ENCODE assay signal across 11 cellular contexts in the genomic region with DNA sequence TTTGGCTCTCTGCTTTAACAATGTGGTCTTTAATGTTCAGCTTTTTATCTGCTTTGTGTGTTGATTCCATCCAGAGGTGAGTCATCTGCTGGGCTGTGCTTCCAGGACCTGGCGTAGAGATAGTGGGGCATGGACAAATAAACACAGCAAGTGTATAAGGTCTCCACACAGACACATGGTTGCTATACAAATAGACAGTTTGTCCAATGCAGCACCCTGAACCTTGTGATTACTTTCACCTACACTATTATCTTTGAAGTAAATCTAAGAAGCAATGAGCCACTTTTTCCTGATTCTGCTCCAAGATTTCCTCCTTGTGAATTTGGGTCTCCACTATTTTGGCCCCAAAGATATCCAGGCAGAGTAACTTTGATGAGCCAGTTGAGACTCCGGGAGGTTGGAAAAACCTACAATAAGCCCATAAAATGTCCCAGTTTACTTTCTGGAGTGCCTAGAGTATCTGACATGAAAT. TPM values are rescaled to one million over a fixed set of nuclear protein-coding genes. Genes with fewer than 3 reads are reported as not detected.
A peak's percentile ranks its signal among the peaks of the same experiment; 100 is the strongest.
DNase-seq lines count a peak whose midpoint lies in the region; ATAC-seq and TF ChIP-seq lines count a peak whose summit lies in the region.
"Had no signal": no experiment of that assay in that cellular context is flagged by ENCODE, and none has a peak within 500 bp of the region (broad histone marks: within the 10 kb centered on the region; RNA-seq: fewer than 3 reads in every experiment).

No MANE protein-coding gene starts in this region.

- H3K36me3 ChIP-seq in mucosa of descending colon (ENCODE audit: low read depth), result no peaks in the 10 kb centered on the region

- POLR2A ChIA-PET in activated CD4-positive, alpha-beta T cell treated with anti-CD3 and anti-CD28 coated beads, Interleukin-2, amount 10 ng/mL, durations not matched to agents 7 days and 5 days (lab: Charles Lee), result no interaction called here

- no peak overlapping the region for H3K27ac Mint-ChIP-seq in activated CD4-positive, alpha-beta T cell treated with anti-CD3 and anti-CD28 coated beads, Interleukin-2, amount 10 ng/mL, durations not matched to agents 7 days and 5 days
- no peak overlapping the region for H3K27ac Mint-ChIP-seq in activated T-helper 2 cell treated with anti-CD3 and anti-CD28 coated beads, Interferon-gamma antibody, Interleukin-2, Interleukin-4, amounts not matched to agents 10 μg/mL and 5 μg/mL and 100 μg/mL, durations not matched to agents 14 hours and 24 hours and 36 hours

- no peaks in the 10 kb centered on the region for H3K36me3 Mint-ChIP-seq in activated CD4-positive, alpha-beta T cell treated with anti-CD3 and anti-CD28 coated beads, Interleukin-2, amount 10 ng/mL, durations not matched to agents 7 days and 5 days (ENCODE audit: low read depth)
- no peaks in the 10 kb centered on the region for H3K36me3 Mint-ChIP-seq in activated T-helper 2 cell treated with anti-CD3 and anti-CD28 coated beads, Interferon-gamma antibody, Interleukin-2, Interleukin-4, amounts not matched to agents 10 μg/mL and 5 μg/mL and 100 μg/mL, durations not matched to agents 14 hours and 24 hours and 36 hours (ENCODE audit: low read depth)

- ATAC-seq in mucosa of descending colon, result peak; percentile 86
- no peak for ATAC-seq in GM18502 (IDR thresholded peaks at IDR 0.05; ENCODE audit: poor library complexity, unreplicated experiment)

- intact Hi-C loops in mucosa of descending colon (cut with DNase I, micrococcal nuclease), result no loop called here
- intact Hi-C loops in activated T-helper 2 cell treated with anti-CD3 and anti-CD28 coated beads, Interferon-gamma antibody, Interleukin-2, Interleukin-4, amounts not matched to agents 10 μg/mL and 5 μg/mL and 100 μg/mL, durations not matched to agents 14 hours and 24 hours and 36 hours (cut with micrococcal nuclease), result no loop called here

- no peaks in the 10 kb centered on the region for H3K27me3 Mint-ChIP-seq in activated CD4-positive, alpha-beta T cell treated with anti-CD3 and anti-CD28 coated beads, Interleukin-2, amount 10 ng/mL, durations not matched to agents 7 days and 5 days
- H3K27me3 Mint-ChIP-seq in activated T-helper 2 cell treated with anti-CD3 and anti-CD28 coated beads, Interferon-gamma antibody, Interleukin-2, Interleukin-4, amounts not matched to agents 10 μg/mL and 5 μg/mL and 100 μg/mL, durations not matched to agents 14 hours and 24 hours and 36 hours (ENCODE audit: low read depth), result no peaks in the 10 kb centered on the region

- H3K4me1 Mint-ChIP-seq in activated CD4-positive, alpha-beta T cell treated with anti-CD3 and anti-CD28 coated beads, Interleukin-2, amount 10 ng/mL, durations not matched to agents 7 days and 5 days, result no peaks in the 10 kb centered on the region
- H3K4me1 Mint-ChIP-seq in activated T-helper 2 cell treated with anti-CD3 and anti-CD28 coated beads, Interferon-gamma antibody, Interleukin-2, Interleukin-4, amounts not matched to agents 10 μg/mL and 5 μg/mL and 100 μg/mL, durations not matched to agents 14 hours and 24 hours and 36 hours (ENCODE audit: low read depth), result no peaks in the 10 kb centered on the region

- no peaks in the 10 kb centered on the region for H3K9me3 Mint-ChIP-seq in activated CD4-positive, alpha-beta T cell treated with anti-CD3 and anti-CD28 coated beads, Interleukin-2, amount 10 ng/mL, durations not matched to agents 7 days and 5 days
- H3K9me3 Mint-ChIP-seq in activated T-helper 2 cell treated with anti-CD3 and anti-CD28 coated beads, Interferon-gamma antibody, Interleukin-2, Interleukin-4, amounts not matched to agents 10 μg/mL and 5 μg/mL and 100 μg/mL, durations not matched to agents 14 hours and 24 hours and 36 hours, result no peaks in the 10 kb centered on the region

- in situ Hi-C loops in ACHN (cut with HindIII; ENCODE audit: low pct_ligation_motif_present, low pct_unique_long_range_greater_than_20kb, low sequenced_read_pairs), result no loop called here

- peaks cover 31% of the 10 kb centered on the region for H3K4me1 ChIP-seq in mucosa of descending colon (ENCODE audit: low read depth)

- no peak overlapping the region for H3K4me3 Mint-ChIP-seq in activated CD4-positive, alpha-beta T cell treated with anti-CD3 and anti-CD28 coated beads, Interleukin-2, amount 10 ng/mL, durations not matched to agents 7 days and 5 days
- no peak overlapping the region for H3K4me3 Mint-ChIP-seq in activated T-helper 2 cell treated with anti-CD3 and anti-CD28 coated beads, Interferon-gamma antibody, Interleukin-2, Interleukin-4, amounts not matched to agents 10 μg/mL and 5 μg/mL and 100 μg/mL, durations not matched to agents 14 hours and 24 hours and 36 hours (ENCODE audit: low read depth)

- H3K4me3 ChIP-seq in fibroblast of mammary gland (ENCODE audit: control insufficient read depth, low read depth, low read length), result no peak overlapping the region
- no peak overlapping the region for H3K4me3 ChIP-seq in mucosa of descending colon

- CTCF ChIA-PET in activated CD4-positive, alpha-beta T cell treated with anti-CD3 and anti-CD28 coated beads, Interleukin-2, amount 10 ng/mL, durations not matched to agents 7 days and 5 days (lab: Charles Lee), result no interaction called here

- no peaks in the 10 kb centered on the region for H3K9me3 ChIP-seq in mucosa of descending colon

- DNase-seq in ACHN (peak; percentile 39), NCI-H2029 (lab: John Stamatoyannopoulos, UW) (peak; percentile 70), fibroblast of mammary gland (ENCODE audit: low read depth) (peak; percentile 30), mucosa of descending colon (peak; percentile 51 to 68 (median 63)), NCI-H2107 treated with DMSO at 0.1 percent for 48 hours (lab: John Stamatoyannopoulos, UW; ENCODE audit: unreplicated experiment) (no peak)
- no peak for DNase-seq in activated CD4-positive, alpha-beta T cell treated with anti-CD3 and anti-CD28 coated beads, Interleukin-2, amount 10 ng/mL, durations not matched to agents 7 days and 5 days
- no peak for DNase-seq in activated T-helper 2 cell treated with anti-CD3 and anti-CD28 coated beads, Interferon-gamma antibody, Interleukin-2, Interleukin-4, amounts not matched to agents 10 μg/mL and 5 μg/mL and 100 μg/mL, durations not matched to agents 14 hours and 24 hours and 36 hours (ENCODE audit: low spot score)
- DNase-seq: amygdala, NCI-H526 had no signal

- TF ChIP-seq CTCF in fibroblast of mammary gland (conservative IDR thresholded peaks at IDR 0.05; ENCODE audit: control insufficient read depth, insufficient read depth, low read depth, low read length) (no peak), mucosa of descending colon (IDR thresholded peaks at IDR 0.05) (no peak)

RNA-seq across cellular contexts. Expression of a gene that starts 12.1 kb away (rescaled TPM):
- 100 to 1,000 TPM in 1 of 3 donors, 10 to 100 TPM in 2; 55.4 to 139 (median 71.5) TPM for total RNA-seq in mucosa of descending colon
- not detected for total RNA-seq in activated CD4-positive, alpha-beta T cell treated with anti-CD3 and anti-CD28 coated beads, Interleukin-2, amount 10 ng/mL, durations not matched to agents 7 days and 5 days
- not detected in 2 replicates for total RNA-seq in activated T-helper 2 cell treated with anti-CD3 and anti-CD28 coated beads, Interferon-gamma antibody, Interleukin-2, Interleukin-4, amounts not matched to agents 10 μg/mL and 5 μg/mL and 100 μg/mL, durations not matched to agents 14 hours and 24 hours and 36 hours
- total RNA-seq: T-helper 1 cell treated with Interleukin-12 subunit alpha and Interleukin-12 subunit beta and Interleukin-4 antibody, amounts not matched to agents 30 ng/mL and 1 ng/mL, for 36 hours had no signal

Comparison
In these comparisons a context has a peak if more than half of its experiments do, and no peak if none do; other contexts are left out.
1. DNase-seq: peak in ACHN (single experiment), NCI-H2029 (single experiment), fibroblast of mammary gland (single experiment) and mucosa of descending colon (3 of 3); none in activated CD4-positive, alpha-beta T cell treated with anti-CD3 and anti-CD28 coated beads, Interleukin-2, amount 10 ng/mL, durations not matched to agents 7 days and 5 days (single experiment), activated T-helper 2 cell treated with anti-CD3 and anti-CD28 coated beads, Interferon-gamma antibody, Interleukin-2, Interleukin-4, amounts not matched to agents 10 μg/mL and 5 μg/mL and 100 μg/mL, durations not matched to agents 14 hours and 24 hours and 36 hours (single experiment) and NCI-H2107 treated with DMSO at 0.1 percent for 48 hours (single experiment).
2. RNA of a gene that starts 12.1 kb away (total RNA-seq): 55.4 to 139 TPM in mucosa of descending colon; not detected in activated CD4-positive, alpha-beta T cell treated with anti-CD3 and anti-CD28 coated beads, Interleukin-2, amount 10 ng/mL, durations not matched to agents 7 days and 5 days and not detected in activated T-helper 2 cell treated with anti-CD3 and anti-CD28 coated beads, Interferon-gamma antibody, Interleukin-2, Interleukin-4, amounts not matched to agents 10 μg/mL and 5 μg/mL and 100 μg/mL, durations not matched to agents 14 hours and 24 hours and 36 hours; every median in the first group is over 10 times any median in the second.